Comparison of ENCODE assay signal across 1 cellular context in genomic region chr16:1774456-1774795, GRCh38.
TF ChIP-seq lines count a peak whose summit lies in the region.

No MANE protein-coding gene starts in this region.

TF ChIP-seq in endothelial cell of umbilical vein, 7 proteins besides CTCF, POLR2A, EP300 and RAD21:
- TF ChIP-seq EZH2 (IDR thresholded peaks at IDR 0.05; ENCODE audit: borderline replicate concordance, low read depth, low read length, severe bottlenecking) (no peak), POLR2AphosphoS5 (IDR thresholded peaks at IDR 0.05; ENCODE audit: insufficient read depth, low read depth, low read length) (no peak), MYC (IDR thresholded peaks at IDR 0.05; ENCODE audit: low read depth, low read length) (no peak), GATA2 (IDR thresholded peaks at IDR 0.05; ENCODE audit: insufficient read depth, insufficient read length, low read depth, low read length) (no peak), FOS (IDR thresholded peaks at IDR 0.05; ENCODE audit: borderline replicate concordance, insufficient read depth, low read length) (no peak), JUN (IDR thresholded peaks at IDR 0.05; ENCODE audit: borderline replicate concordance, insufficient read depth, insufficient read length, low read depth) (no peak)
- TF ChIP-seq, protein P1, sequence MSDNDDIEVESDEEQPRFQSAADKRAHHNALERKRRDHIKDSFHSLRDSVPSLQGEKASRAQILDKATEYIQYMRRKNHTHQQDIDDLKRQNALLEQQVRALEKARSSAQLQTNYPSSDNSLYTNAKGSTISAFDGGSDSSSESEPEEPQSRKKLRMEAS (IDR thresholded peaks at IDR 0.05; ENCODE audit: insufficient read depth, insufficient read length) = no peak
